In the genomic region with DNA sequence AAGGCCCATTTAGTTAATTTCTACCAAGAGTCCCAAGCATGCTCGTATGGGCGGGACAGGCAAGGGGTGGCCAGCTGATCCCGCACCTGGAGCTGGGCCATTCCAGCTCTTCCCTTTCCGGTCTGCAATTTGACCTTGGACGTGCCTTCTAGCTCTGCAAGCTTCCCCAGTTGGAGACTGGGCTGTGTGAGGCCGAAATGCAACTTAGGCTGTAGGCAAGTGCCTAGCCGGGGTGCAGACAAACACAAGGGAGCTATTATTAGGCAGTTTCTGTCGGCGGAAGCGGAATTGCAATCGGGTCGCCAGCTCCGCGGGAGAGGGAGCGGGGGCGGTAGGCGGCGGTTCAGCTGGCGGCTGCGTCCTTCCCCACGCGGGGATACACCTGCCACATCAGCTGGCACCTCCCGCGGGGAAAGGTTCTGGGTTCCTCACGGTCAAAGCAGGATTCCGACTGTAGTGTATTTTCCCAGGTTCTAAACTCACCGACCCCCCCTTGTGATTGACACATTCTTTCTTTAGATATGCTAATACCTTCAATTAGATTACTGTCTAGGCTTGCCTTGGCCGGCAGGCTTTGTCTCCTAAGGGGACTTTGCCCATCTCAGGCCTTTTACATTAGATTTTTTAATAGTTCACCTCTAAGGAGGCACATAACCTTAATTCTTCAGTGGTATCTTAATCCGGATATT, we compare ENCODE assay signal across 8 cellular contexts. TPM values are rescaled to one million over a fixed set of nuclear protein-coding genes. Genes with fewer than 3 reads are reported as not detected.
DNase-seq lines count a peak whose midpoint lies in the region; ATAC-seq, FAIRE-seq and TF ChIP-seq lines count a peak whose summit lies in the region.
"Had no signal": no experiment of that assay in that cellular context is flagged by ENCODE, and none has a peak within 500 bp of the region (broad histone marks: within the 10 kb centered on the region; RNA-seq: fewer than 3 reads in every experiment).

No MANE protein-coding gene starts in this region.

- no peaks in the 10 kb centered on the region for H3K36me3 Mint-ChIP-seq in stimulated activated effector memory CD8-positive, alpha-beta T cell treated with anti-CD3 and anti-CD28 coated beads, Interleukin-12 subunit alpha, Interleukin-12 subunit beta, amount 100 ng/mL, for 72 hours

- peak overlapping the region; percentile 35 for H3K4me3 ChIP-seq in HUES64 (ENCODE audit: low read length)
- peak overlapping the region; percentile 5 for H3K4me3 ChIP-seq in bronchial epithelial cell (ENCODE audit: low read depth, low read length)

- WGBS in HUES64 = 2% methylated on average over 29 of the region's 29 CpGs

- H3K4me1 ChIP-seq in HUES64 (ENCODE audit: insufficient read depth, low read length) = peaks cover 77% of the 10 kb centered on the region

- H3K27me3 ChIP-seq in HUES64 (ENCODE audit: insufficient read depth, low read length) (no peaks in the 10 kb centered on the region), bronchial epithelial cell (ENCODE audit: control insufficient read depth, insufficient read depth, low read length) (no peaks in the 10 kb centered on the region)

- TF ChIP-seq CTCF in bronchial epithelial cell (IDR thresholded peaks at IDR 0.05; ENCODE audit: insufficient read depth, low read length, severe bottlenecking) = no peak

- H3K9ac ChIP-seq in HUES64 (ENCODE audit: low read depth, low read length) = peak overlapping the region; percentile 76

- H3K9me3 Mint-ChIP-seq in stimulated activated effector memory CD8-positive, alpha-beta T cell treated with anti-CD3 and anti-CD28 coated beads, Interleukin-12 subunit alpha, Interleukin-12 subunit beta, amount 100 ng/mL, for 72 hours = no peaks in the 10 kb centered on the region

- DNase-seq in bronchial epithelial cell (ENCODE audit: low read depth) (peak; percentile 46), islet precursor cell (peak; percentile 94), Kasumi-1 (lab: John Stamatoyannopoulos, UW) (no peak), AG08396 (ENCODE audit: low spot score) (no peak)
- DNase-seq in stimulated activated effector memory CD8-positive, alpha-beta T cell treated with anti-CD3 and anti-CD28 coated beads, Interleukin-12 subunit alpha, Interleukin-12 subunit beta, amount 100 ng/mL, for 72 hours (ENCODE audit: low spot score in 2 of 2) = no peak

- FAIRE-seq in bronchial epithelial cell (lab: Jason Lieb, UNC) = no peak

- no peak overlapping the region for H3K27ac Mint-ChIP-seq in stimulated activated effector memory CD8-positive, alpha-beta T cell treated with anti-CD3 and anti-CD28 coated beads, Interleukin-12 subunit alpha, Interleukin-12 subunit beta, amount 100 ng/mL, for 72 hours
- H3K27ac Mint-ChIP-seq: activated T-cell treated with anti-CD3 and anti-CD28 coated beads, Interleukin-2, amount 50 U/mL, for 72 hours had no signal

- H3K4me1 Mint-ChIP-seq in stimulated activated effector memory CD8-positive, alpha-beta T cell treated with anti-CD3 and anti-CD28 coated beads, Interleukin-12 subunit alpha, Interleukin-12 subunit beta, amount 100 ng/mL, for 72 hours = peaks cover 8% of the 10 kb centered on the region

- ATAC-seq in stimulated activated effector memory CD8-positive, alpha-beta T cell treated with anti-CD3 and anti-CD28 coated beads, Interleukin-12 subunit alpha, Interleukin-12 subunit beta, amount 100 ng/mL, for 72 hours = no peak
- ATAC-seq in GM21447 (IDR thresholded peaks at IDR 0.05; ENCODE audit: unreplicated experiment) = no peak
- ATAC-seq: activated T-cell treated with anti-CD3 and anti-CD28 coated beads, Interleukin-2, amount 50 U/mL, for 72 hours had no signal

- H3K36me3 ChIP-seq in HUES64 (ENCODE audit: insufficient read depth, low read length) (no peaks in the 10 kb centered on the region), bronchial epithelial cell (ENCODE audit: control insufficient read depth, insufficient read depth, low read length) (no peaks in the 10 kb centered on the region)

- peak overlapping the region; percentile 30 for H3K4me3 Mint-ChIP-seq in stimulated activated effector memory CD8-positive, alpha-beta T cell treated with anti-CD3 and anti-CD28 coated beads, Interleukin-12 subunit alpha, Interleukin-12 subunit beta, amount 100 ng/mL, for 72 hours

- H3K27ac ChIP-seq in HUES64 (ENCODE audit: low read depth, low read length) = peak overlapping the region; percentile 92

- H3K9me3 ChIP-seq in HUES64 (ENCODE audit: insufficient read depth, low read depth, low read length) = no peaks in the 10 kb centered on the region

RNA-seq across cellular contexts. Expression of gene ZNF532, which starts 17.1 kb away (rescaled TPM):
- 106 TPM for polyA plus RNA-seq in HUES64 (2013, experiment 1 of 2)
- polyA plus RNA-seq in HUES64 (2013, experiment 2 of 2) = 100 TPM
- 39.7 and 41.3 TPM in 2 replicates for total RNA-seq in bronchial epithelial cell

Comparison
In these comparisons a context has a peak if more than half of its experiments do, and no peak if none do; other contexts are left out.
1. DNase-seq: peak in bronchial epithelial cell (single experiment) and islet precursor cell (single experiment); none in stimulated activated effector memory CD8-positive, alpha-beta T cell treated with anti-CD3 and anti-CD28 coated beads, Interleukin-12 subunit alpha, Interleukin-12 subunit beta, amount 100 ng/mL, for 72 hours (0 of 2), Kasumi-1 (0 of 2) and AG08396 (single experiment).